Comparison of ENCODE assay signal across 25 cellular contexts in genomic region chr12:544941-545635, GRCh38.
A peak's percentile ranks its signal among the peaks of the same experiment; 100 is the strongest.
DNase-seq lines count a peak whose midpoint lies in the region; ATAC-seq and TF ChIP-seq lines count a peak whose summit lies in the region.
"Had no signal": no experiment of that assay in that cellular context is flagged by ENCODE, and none has a peak within 500 bp of the region (broad histone marks: within the 10 kb centered on the region; RNA-seq: fewer than 3 reads in every experiment).

No MANE protein-coding gene starts in this region.

- H3K27ac Mint-ChIP-seq in CD14-positive monocyte (peak overlapping the region in 2 of 7 donors; percentile 42 to 57), T-helper 17 cell (no peak overlapping the region)
- H3K27ac Mint-ChIP-seq: GM23338 had no signal

- POLR2A ChIA-PET in HEK293T (lab: Yijun Ruan, JAX): interaction anchor here (1.0 kb wide), 1 partner anchor 9 kb away, joined by 3 read pairs; no protein-coding TSS in a partner anchor

- H3K27me3 ChIP-seq in BLaER1 (no peaks in the 10 kb centered on the region), neutrophil (no peaks in the 10 kb centered on the region), smooth muscle cell (ENCODE audit: low read depth) (no peaks in the 10 kb centered on the region)
- H3K27me3 ChIP-seq: Peyer's patch, SJCRH30 had no signal

- peaks cover 17% of the 10 kb centered on the region for H3K4me1 Mint-ChIP-seq in CD14-positive monocyte
- peaks cover 21% of the 10 kb centered on the region for H3K4me1 Mint-ChIP-seq in T-helper 17 cell

- H2AFZ ChIP-seq in smooth muscle cell (ENCODE audit: low read depth): no peak overlapping the region
- H2AFZ ChIP-seq: GM23338 had no signal

- DNase-seq in CD14-positive monocyte (ENCODE audit: low spot score): peak; percentile 27
- DNase-seq in T-helper 17 cell: no peak
- no peak for DNase-seq in HEK293T (ENCODE audit: extremely low spot score)
- no peak for DNase-seq in smooth muscle cell (lab: John Stamatoyannopoulos, UW; ENCODE audit: unreplicated experiment)
- DNase-seq in DMS79 treated with DMSO at 0.1 percent for 48 hours (lab: John Stamatoyannopoulos, UW): no peak
- DNase-seq: BE2C; Calu3; CD4-positive, alpha-beta memory T cell; DMS153; HCEC 1CT; IMR-90; NCI-H1048; NCI-H1417 treated with DMSO at 0.1 percent for 48 hours; NCI-H187; NCI-H2107; NCI-H446 treated with DMSO at 0.1 percent for 48 hours; NCI-H526 treated with DMSO at 0.1 percent for 48 hours; NK-92 treated with Interleukin-12 subunit alpha and Interleukin-12 subunit beta, amount 100 ng/mL, for 24 hours; Peyer's patch; SJCRH30; T-helper 1 cell had no signal

- no peak for TF ChIP-seq CTCF in CD14-positive monocyte (IDR thresholded peaks at IDR 0.05)
- no peak for TF ChIP-seq CTCF in neutrophil (IDR thresholded peaks at IDR 0.05)
- no peak for TF ChIP-seq CTCF in smooth muscle cell (IDR thresholded peaks at IDR 0.05; ENCODE audit: borderline replicate concordance, insufficient read depth, poor library complexity, severe bottlenecking)

- H3K4me2 ChIP-seq in BLaER1 (peak overlapping the region; percentile 26; the same call in 1 of the 2 replicates), smooth muscle cell (no peak overlapping the region)
- H3K4me2 ChIP-seq: GM23338 had no signal

- no peaks in the 10 kb centered on the region for H3K36me3 ChIP-seq in BLaER1
- H3K36me3 ChIP-seq in neutrophil: peaks cover 10% of the 10 kb centered on the region
- no peaks in the 10 kb centered on the region for H3K36me3 ChIP-seq in smooth muscle cell (ENCODE audit: low read depth)
- H3K36me3 ChIP-seq: BE2C, Peyer's patch had no signal

- H4K20me1 ChIP-seq in BLaER1 (no peaks in the 10 kb centered on the region), smooth muscle cell (ENCODE audit: low read depth) (no peaks in the 10 kb centered on the region)

- H3K27ac ChIP-seq in BLaER1 (no peak overlapping the region), neutrophil (peak overlapping the region; percentile 74), smooth muscle cell (ENCODE audit: low read depth) (no peak overlapping the region)
- H3K27ac ChIP-seq: Peyer's patch, SJCRH30 had no signal

- H3K4me1 ChIP-seq in BLaER1 (peaks cover 32% of the 10 kb centered on the region), neutrophil (ENCODE audit: control insufficient read depth in 1 of 2, insufficient read depth in 1 of 2, low read depth in 1 of 2, low read length in 1 of 2) (peaks cover 48 to 51% of the 10 kb centered on the region in 2 experiments), smooth muscle cell (ENCODE audit: low read depth) (peaks cover 20% of the 10 kb centered on the region)
- H3K4me1 ChIP-seq: BE2C had no signal

- H3K9me3 ChIP-seq in BLaER1: no peaks in the 10 kb centered on the region
- no peaks in the 10 kb centered on the region for H3K9me3 ChIP-seq in T-helper 17 cell (ENCODE audit: control insufficient read depth, low read length, poor library complexity, severe bottlenecking)
- H3K9me3 ChIP-seq in neutrophil: no peaks in the 10 kb centered on the region
- no peaks in the 10 kb centered on the region for H3K9me3 ChIP-seq in smooth muscle cell (replicated peaks; ENCODE audit: low read depth)
- H3K9me3 ChIP-seq: BE2C, Peyer's patch, SJCRH30 had no signal

- H3K9ac ChIP-seq in BLaER1 (no peak overlapping the region), smooth muscle cell (ENCODE audit: low read depth) (no peak overlapping the region)

- WGBS in smooth muscle cell (ENCODE audit: low lambda C conversion rate): 92% methylated on average over 9 of the region's 9 CpGs

- no peaks in the 10 kb centered on the region for H3F3A ChIP-seq in smooth muscle cell (ENCODE audit: low read depth)

- CTCF ChIA-PET in HEK293T (lab: Yijun Ruan, JAX): interaction anchor here (0.6 to 1.0 kb wide), 2 partner anchors 102 to 104 kb away, joined by 3 to 4 read pairs; no protein-coding TSS in a partner anchor

- no peak overlapping the region for H3K4me3 ChIP-seq in BLaER1
- H3K4me3 ChIP-seq in neutrophil (ENCODE audit: low read depth in 1 of 2, low read length in 1 of 2): peak overlapping the region; percentile 7 to 16
- H3K4me3 ChIP-seq in smooth muscle cell: no peak overlapping the region
- H3K4me3 ChIP-seq: GM23338, Peyer's patch, SJCRH30 had no signal

- H3K36me3 Mint-ChIP-seq in CD14-positive monocyte: no peaks in the 10 kb centered on the region
- H3K36me3 Mint-ChIP-seq in T-helper 17 cell (ENCODE audit: low read depth): peaks cover 6% of the 10 kb centered on the region
- H3K36me3 Mint-ChIP-seq: CD4-positive, alpha-beta memory T cell had no signal

- peak overlapping the region in 1 of 2 donors; percentile 61 for H3K4me3 Mint-ChIP-seq in CD14-positive monocyte
- peak overlapping the region; percentile 19 for H3K4me3 Mint-ChIP-seq in T-helper 17 cell
- H3K4me3 Mint-ChIP-seq: CD4-positive, alpha-beta memory T cell; GM23338 had no signal

- H3K9me3 Mint-ChIP-seq in CD14-positive monocyte: peaks cover 0 to 2% (median 0%) of the 10 kb centered on the region in 7 donors
- H3K9me3 Mint-ChIP-seq: CD4-positive, alpha-beta memory T cell; GM23338 had no signal

- peaks cover 6 to 52% (median 11%) of the 10 kb centered on the region in 3 donors for H3K27me3 Mint-ChIP-seq in CD14-positive monocyte (ENCODE audit: low read depth in 3 of 3)
- peaks cover 14% of the 10 kb centered on the region for H3K27me3 Mint-ChIP-seq in T-helper 17 cell

- intact Hi-C loops in CD14-positive monocyte (cut with micrococcal nuclease): loop anchor here (5.0 kb wide), 2 partner anchors 88 to 103 kb away; partner anchors contain the start of gene B4GALNT3 (in 1 of the 2)

- ATAC-seq in T-helper 17 cell (no peak), GM18909 (IDR thresholded peaks at IDR 0.05; ENCODE audit: poor library complexity, unreplicated experiment) (no peak)

- no peaks in the 10 kb centered on the region for H3K79me2 ChIP-seq in smooth muscle cell (ENCODE audit: low read depth)

TF ChIP-seq in HEK293T, 16 proteins besides CTCF, POLR2A, EP300 and RAD21:
- TF ChIP-seq FOXM1 (IDR thresholded peaks at IDR 0.05; ENCODE audit: borderline replicate concordance) (no peak), NFRKB (IDR thresholded peaks at IDR 0.05) (no peak), ARNT (IDR thresholded peaks at IDR 0.05) (no peak), BHLHE40 (IDR thresholded peaks at IDR 0.05; ENCODE audit: borderline replicate concordance) (no peak), L3MBTL2 (conservative IDR thresholded peaks at IDR 0.05) (no peak), PKNOX1 (IDR thresholded peaks at IDR 0.05) (no peak), SUZ12 (IDR thresholded peaks at IDR 0.05) (no peak)

Comparison
In these comparisons a context has a peak if more than half of its experiments do, and no peak if none do; other contexts are left out.
1. H3K4me3 ChIP-seq: peak in neutrophil (2 of 2); none in BLaER1 (single experiment) and smooth muscle cell (single experiment).